In genomic region chr13:112756967-112757758, GRCh38 we compare ENCODE assay signal across 14 cellular contexts.
DNase-seq lines count a peak whose midpoint lies in the region; ATAC-seq and TF ChIP-seq lines count a peak whose summit lies in the region.
"Had no signal": no experiment of that assay in that cellular context is flagged by ENCODE, and none has a peak within 500 bp of the region (broad histone marks: within the 10 kb centered on the region; RNA-seq: fewer than 3 reads in every experiment).

No MANE protein-coding gene starts in this region.

- no peaks in the 10 kb centered on the region for H3K36me3 ChIP-seq in smooth muscle cell (ENCODE audit: low read depth)
- H3K36me3 ChIP-seq: ascending aorta, esophagus squamous epithelium, prostate gland, thyroid gland had no signal

- H3K27me3 ChIP-seq in smooth muscle cell (ENCODE audit: low read depth): no peaks in the 10 kb centered on the region
- H3K27me3 ChIP-seq in CD4-positive, alpha-beta T cell (ENCODE audit: control insufficient read depth, insufficient read depth, low read length): no peaks in the 10 kb centered on the region
- H3K27me3 ChIP-seq: ascending aorta, esophagus squamous epithelium, thyroid gland had no signal

- H4K20me1 ChIP-seq in smooth muscle cell (ENCODE audit: low read depth): peaks cover 12% of the 10 kb centered on the region

- POLR2A ChIA-PET in CD4-positive, alpha-beta T cell (lab: Charles Lee): no interaction called here
- POLR2A ChIA-PET in naive thymus-derived CD8-positive, alpha-beta T cell (lab: Charles Lee): no interaction called here

- no peak overlapping the region for H3K27ac Mint-ChIP-seq in CD4-positive, alpha-beta T cell
- H3K27ac Mint-ChIP-seq in naive thymus-derived CD8-positive, alpha-beta T cell: no peak overlapping the region

- intact Hi-C loops in CD4-positive, alpha-beta T cell (cut with DNase I, micrococcal nuclease): no loop called here

- H3K9me3 ChIP-seq in smooth muscle cell (replicated peaks; ENCODE audit: low read depth): no peaks in the 10 kb centered on the region
- H3K9me3 ChIP-seq in CD4-positive, alpha-beta T cell (ENCODE audit: control insufficient read depth, low read length): no peaks in the 10 kb centered on the region
- H3K9me3 ChIP-seq: esophagus squamous epithelium, prostate gland, thyroid gland had no signal

- 45% methylated on average over 16 of the region's 16 CpGs for WGBS in smooth muscle cell (ENCODE audit: low lambda C conversion rate)

- no peak overlapping the region for H3K9ac ChIP-seq in smooth muscle cell (ENCODE audit: low read depth)

- H3K36me3 Mint-ChIP-seq in CD4-positive, alpha-beta T cell (ENCODE audit: low read depth): no peaks in the 10 kb centered on the region
- no peaks in the 10 kb centered on the region for H3K36me3 Mint-ChIP-seq in naive thymus-derived CD8-positive, alpha-beta T cell

- peaks cover 21% of the 10 kb centered on the region for H3K79me2 ChIP-seq in smooth muscle cell (ENCODE audit: low read depth)

- peak overlapping the region; percentile 3 for H3K4me2 ChIP-seq in smooth muscle cell

- H3K4me1 ChIP-seq in smooth muscle cell (ENCODE audit: low read depth): peaks cover 21% of the 10 kb centered on the region
- H3K4me1 ChIP-seq: ascending aorta, prostate gland had no signal

- H3K4me3 ChIP-seq in smooth muscle cell: no peak overlapping the region
- H3K4me3 ChIP-seq: ascending aorta, esophagus squamous epithelium, prostate gland, thyroid gland had no signal

- H3K27ac ChIP-seq in smooth muscle cell (ENCODE audit: low read depth): peak overlapping the region; percentile 41
- H3K27ac ChIP-seq in CD4-positive, alpha-beta T cell (ENCODE audit: low read depth, low read length): no peak overlapping the region
- H3K27ac ChIP-seq: ascending aorta, esophagus squamous epithelium, prostate gland, thyroid gland had no signal

- H2AFZ ChIP-seq in smooth muscle cell (ENCODE audit: low read depth): peak overlapping the region; percentile 17

- H3K4me1 Mint-ChIP-seq in CD4-positive, alpha-beta T cell (ENCODE audit: low read depth): peaks cover 37% of the 10 kb centered on the region
- peaks cover 7 to 25% (median 13%) of the 10 kb centered on the region in 4 donors for H3K4me1 Mint-ChIP-seq in naive thymus-derived CD8-positive, alpha-beta T cell

- CTCF ChIA-PET in CD4-positive, alpha-beta T cell (lab: Charles Lee): no interaction called here

- H3K4me3 Mint-ChIP-seq in CD4-positive, alpha-beta T cell: no peak overlapping the region
- no peak overlapping the region for H3K4me3 Mint-ChIP-seq in naive thymus-derived CD8-positive, alpha-beta T cell

- DNase-seq in HuH-7.5 (ENCODE audit: low spot score): peak; percentile 55
- DNase-seq in SKM-1 (lab: John Stamatoyannopoulos, UW; ENCODE audit: unreplicated experiment): peak; percentile 50
- DNase-seq in islet precursor cell: peak; percentile 89
- no peak for DNase-seq in smooth muscle cell (lab: John Stamatoyannopoulos, UW; ENCODE audit: unreplicated experiment)
- no peak for DNase-seq in CD4-positive, alpha-beta T cell
- DNase-seq in GM20000 (ENCODE audit: low spot score): no peak
- no peak for DNase-seq in naive thymus-derived CD8-positive, alpha-beta T cell
- DNase-seq: activated CD8-positive, alpha-beta memory T cell treated with anti-CD3 and anti-CD28 coated beads, Interleukin-2, amount 50 U/mL, for 48 hours; CD8-positive, alpha-beta memory T cell; esophagus squamous epithelium; thyroid gland had no signal

- H3K9me3 Mint-ChIP-seq in CD4-positive, alpha-beta T cell: no peaks in the 10 kb centered on the region
- H3K9me3 Mint-ChIP-seq in naive thymus-derived CD8-positive, alpha-beta T cell: no peaks in the 10 kb centered on the region
- H3K9me3 Mint-ChIP-seq: CD8-positive, alpha-beta memory T cell had no signal

- no peaks in the 10 kb centered on the region for H3K27me3 Mint-ChIP-seq in CD4-positive, alpha-beta T cell
- H3K27me3 Mint-ChIP-seq in naive thymus-derived CD8-positive, alpha-beta T cell: no peaks in the 10 kb centered on the region
- H3K27me3 Mint-ChIP-seq: CD8-positive, alpha-beta memory T cell had no signal

- ATAC-seq in CD4-positive, alpha-beta T cell (ENCODE audit: poor library complexity): no peak
- no peak for ATAC-seq in naive thymus-derived CD8-positive, alpha-beta T cell
- ATAC-seq in HG02678 (IDR thresholded peaks at IDR 0.05; ENCODE audit: unreplicated experiment): no peak

- TF ChIP-seq CTCF in smooth muscle cell (IDR thresholded peaks at IDR 0.05; ENCODE audit: borderline replicate concordance, insufficient read depth, poor library complexity, severe bottlenecking) (no peak), GM20000 (IDR thresholded peaks at IDR 0.05; ENCODE audit: extremely low read depth, missing control alignments) (no peak)
- TF ChIP-seq CTCF in CD4-positive, alpha-beta T cell (IDR thresholded peaks at IDR 0.05): no peak

- peaks cover 4% of the 10 kb centered on the region for H3F3A ChIP-seq in smooth muscle cell (ENCODE audit: low read depth)

Comparison
In these comparisons a context has a peak if more than half of its experiments do, and no peak if none do; other contexts are left out.
1. DNase-seq: peak in HuH-7.5 (single experiment), SKM-1 (single experiment) and islet precursor cell (single experiment); none in smooth muscle cell (single experiment), CD4-positive, alpha-beta T cell (0 of 10), GM20000 (single experiment) and naive thymus-derived CD8-positive, alpha-beta T cell (0 of 10).